In genomic region chr7:21938463-21938862, GRCh38 we compare ENCODE assay signal across 22 cellular contexts. TPM values are rescaled to one million over a fixed set of nuclear protein-coding genes. Genes with fewer than 3 reads are reported as not detected.
DNase-seq lines count a peak whose midpoint lies in the region; ATAC-seq, FAIRE-seq and TF ChIP-seq lines count a peak whose summit lies in the region.
"Had no signal": no experiment of that assay in that cellular context is flagged by ENCODE, and none has a peak within 500 bp of the region (broad histone marks: within the 10 kb centered on the region; RNA-seq: fewer than 3 reads in every experiment).

No MANE protein-coding gene starts in this region.

- H4K20me1 ChIP-seq in osteoblast (ENCODE audit: insufficient read depth, low read length): no peaks in the 10 kb centered on the region

- peaks cover 44% of the 10 kb centered on the region for H3K36me3 Mint-ChIP-seq in activated naive CD4-positive, alpha-beta T cell treated with anti-CD3 and anti-CD28 coated beads for 36 hours (ENCODE audit: low read depth)
- H3K36me3 Mint-ChIP-seq in activated T-helper 1 cell treated with anti-CD3 and anti-CD28 coated beads, Interleukin-12 subunit alpha, Interleukin-12 subunit beta, Interleukin-2, Interleukin-4 antibody, amounts not matched to agents 30 ng/mL and 10 ng/mL and 1 ng/mL, durations not matched to agents 14 hours and 24 hours and 36 hours (ENCODE audit: low read depth): peaks cover 37% of the 10 kb centered on the region
- no peaks in the 10 kb centered on the region for H3K36me3 Mint-ChIP-seq in Calu3 (ENCODE audit: insufficient read depth, unreplicated experiment)

- H3K27me3 ChIP-seq in neutrophil: no peaks in the 10 kb centered on the region
- no peaks in the 10 kb centered on the region for H3K27me3 ChIP-seq in osteoblast (ENCODE audit: insufficient read depth, low read length)
- no peaks in the 10 kb centered on the region for H3K27me3 ChIP-seq in pancreas
- H3K27me3 ChIP-seq: foreskin keratinocyte, testis had no signal

- H3K4me3 ChIP-seq in neutrophil (ENCODE audit: low read depth in 1 of 2, low read length in 1 of 2) (no peak overlapping the region), osteoblast (ENCODE audit: insufficient read depth, low read length) (no peak overlapping the region), pancreas (no peak overlapping the region)
- H3K4me3 ChIP-seq: dorsolateral prefrontal cortex, prostate gland, testis had no signal

- peaks cover 7% of the 10 kb centered on the region for H3K9me3 Mint-ChIP-seq in activated naive CD4-positive, alpha-beta T cell treated with anti-CD3 and anti-CD28 coated beads for 36 hours
- peaks cover 22% of the 10 kb centered on the region for H3K9me3 Mint-ChIP-seq in activated T-helper 1 cell treated with anti-CD3 and anti-CD28 coated beads, Interleukin-12 subunit alpha, Interleukin-12 subunit beta, Interleukin-2, Interleukin-4 antibody, amounts not matched to agents 30 ng/mL and 10 ng/mL and 1 ng/mL, durations not matched to agents 14 hours and 24 hours and 36 hours
- H3K9me3 Mint-ChIP-seq in Calu3 (ENCODE audit: low read depth, unreplicated experiment): peaks cover 2% of the 10 kb centered on the region

- CTCF ChIA-PET in activated naive CD4-positive, alpha-beta T cell treated with anti-CD3 and anti-CD28 coated beads for 36 hours (lab: Charles Lee): interaction anchor here (1.4 kb wide), 1 partner anchor 15 kb away, joined by 4 read pairs; no protein-coding TSS in a partner anchor
- CTCF ChIA-PET in Calu3 (lab: Charles Lee): no interaction called here

- H3K4me1 Mint-ChIP-seq in activated naive CD4-positive, alpha-beta T cell treated with anti-CD3 and anti-CD28 coated beads for 36 hours (ENCODE audit: low read depth): peaks cover 69% of the 10 kb centered on the region
- H3K4me1 Mint-ChIP-seq in activated T-helper 1 cell treated with anti-CD3 and anti-CD28 coated beads, Interleukin-12 subunit alpha, Interleukin-12 subunit beta, Interleukin-2, Interleukin-4 antibody, amounts not matched to agents 30 ng/mL and 10 ng/mL and 1 ng/mL, durations not matched to agents 14 hours and 24 hours and 36 hours (ENCODE audit: low read depth): peaks cover 65% of the 10 kb centered on the region
- H3K4me1 Mint-ChIP-seq in Calu3 (ENCODE audit: low read depth, unreplicated experiment): peaks cover 40% of the 10 kb centered on the region

- H2AFZ ChIP-seq in osteoblast (ENCODE audit: low read length): no peak overlapping the region

- H3K36me3 ChIP-seq in neutrophil (no peaks in the 10 kb centered on the region), osteoblast (ENCODE audit: insufficient read depth, low read length) (no peaks in the 10 kb centered on the region), pancreas (no peaks in the 10 kb centered on the region)
- H3K36me3 ChIP-seq: prostate gland had no signal

- WGBS in pancreas, 2 donors: 80 to 89% methylated on average over 2 of the region's 2 CpGs

- peak; percentile 37 for FAIRE-seq in GM19239 (lab: Jason Lieb, UNC)
- no peak for FAIRE-seq in pancreas (lab: Jason Lieb, UNC)
- FAIRE-seq: kidney, small intestine had no signal

- BruUV-seq in Calu3 (replicated peaks; lab: Mats Ljungman, UMichigan): no TSS peak

- TF ChIP-seq CTCF in neutrophil (IDR thresholded peaks at IDR 0.05) (no peak), osteoblast (IDR thresholded peaks at IDR 0.05; ENCODE audit: extremely low read depth, low read depth, low read length) (no peak), Calu3 (IDR thresholded peaks at IDR 0.05; ENCODE audit: unreplicated experiment) (no peak), pancreas (IDR thresholded peaks at IDR 0.05) (no peak)

- H3K4me1 ChIP-seq in neutrophil (ENCODE audit: control insufficient read depth in 1 of 2, insufficient read depth in 1 of 2, low read depth in 1 of 2, low read length in 1 of 2): peaks cover 78 to 91% of the 10 kb centered on the region in 2 experiments
- peaks cover 20% of the 10 kb centered on the region for H3K4me1 ChIP-seq in osteoblast (ENCODE audit: insufficient read depth, low read length)
- peaks cover 0 to 9% (median 6%) of the 10 kb centered on the region in 3 donors for H3K4me1 ChIP-seq in pancreas
- H3K4me1 ChIP-seq: prostate gland, testis had no signal

- no peak for DNase-seq in activated naive CD4-positive, alpha-beta T cell treated with anti-CD3 and anti-CD28 coated beads for 36 hours
- no peak for DNase-seq in activated naive CD4-positive, alpha-beta T cell treated with Interleukin-2 at 50 U/mL for 16 hours
- no peak for DNase-seq in GM19239 (ENCODE audit: insufficient read length, low spot score)
- DNase-seq in activated T-helper 1 cell treated with anti-CD3 and anti-CD28 coated beads, Interleukin-12 subunit alpha, Interleukin-12 subunit beta, Interleukin-2, Interleukin-4 antibody, amounts not matched to agents 30 ng/mL and 10 ng/mL and 1 ng/mL, durations not matched to agents 14 hours and 24 hours and 36 hours (ENCODE audit: low spot score): no peak
- no peak for DNase-seq in osteoblast (ENCODE audit: insufficient read length, low spot score, missing footprints)
- no peak for DNase-seq in Calu3
- no peak for DNase-seq in pancreas
- DNase-seq: activated CD4-positive, alpha-beta T cell treated with anti-CD3 and anti-CD28 coated beads for 4 hours; central memory CD4-positive, alpha-beta T cell; dorsolateral prefrontal cortex; foreskin keratinocyte; IMR-90; kidney; nephron progenitor cell; small intestine; T1000; testis had no signal

- intact Hi-C loops in activated naive CD4-positive, alpha-beta T cell treated with anti-CD3 and anti-CD28 coated beads for 36 hours (cut with micrococcal nuclease): loop anchor here (2.0 to 10.0 kb wide), 3 partner anchors 62 to 1436 kb away; no protein-coding TSS in a partner anchor
- intact Hi-C loops in activated T-helper 1 cell treated with anti-CD3 and anti-CD28 coated beads, Interleukin-12 subunit alpha, Interleukin-12 subunit beta, Interleukin-2, Interleukin-4 antibody, amounts not matched to agents 30 ng/mL and 10 ng/mL and 1 ng/mL, durations not matched to agents 14 hours and 24 hours and 36 hours (cut with micrococcal nuclease): loop anchor here (2.0 to 5.0 kb wide), 5 partner anchors 396 to 1658 kb away; partner anchors contain the start of genes DNAH11 and TOMM7
- intact Hi-C loops in Calu3 (cut with micrococcal nuclease; ENCODE audit: unreplicated experiment): no loop called here
- intact Hi-C loops in pancreas (cut with DNase I): no loop called here

- peaks cover 76% of the 10 kb centered on the region for H3K79me2 ChIP-seq in osteoblast (ENCODE audit: insufficient read depth, low read length)

- no peak overlapping the region for H3K4me3 Mint-ChIP-seq in activated naive CD4-positive, alpha-beta T cell treated with anti-CD3 and anti-CD28 coated beads for 36 hours
- H3K4me3 Mint-ChIP-seq in activated T-helper 1 cell treated with anti-CD3 and anti-CD28 coated beads, Interleukin-12 subunit alpha, Interleukin-12 subunit beta, Interleukin-2, Interleukin-4 antibody, amounts not matched to agents 30 ng/mL and 10 ng/mL and 1 ng/mL, durations not matched to agents 14 hours and 24 hours and 36 hours: peak overlapping the region; percentile 32
- H3K4me3 Mint-ChIP-seq in Calu3 (ENCODE audit: low read depth, unreplicated experiment): no peak overlapping the region
- H3K4me3 Mint-ChIP-seq: nephron progenitor cell had no signal

- H3K4me2 ChIP-seq in osteoblast (ENCODE audit: insufficient read depth, low read length): no peak overlapping the region

- H3K27ac ChIP-seq in neutrophil: peak overlapping the region; percentile 54
- H3K27ac ChIP-seq in osteoblast (ENCODE audit: low read depth, low read length): no peak overlapping the region
- no peak overlapping the region for H3K27ac ChIP-seq in pancreas
- H3K27ac ChIP-seq: dorsolateral prefrontal cortex, foreskin keratinocyte, HL-60, prostate gland, testis had no signal

- no peak for ATAC-seq in pancreas
- ATAC-seq: foreskin keratinocyte, HCT116, SK-N-SH treated with all-trans-retinoic acid at 6 μM for 48 hours had no signal

- H3K27me3 Mint-ChIP-seq in activated naive CD4-positive, alpha-beta T cell treated with anti-CD3 and anti-CD28 coated beads for 36 hours (ENCODE audit: low read depth): no peaks in the 10 kb centered on the region
- H3K27me3 Mint-ChIP-seq in activated T-helper 1 cell treated with anti-CD3 and anti-CD28 coated beads, Interleukin-12 subunit alpha, Interleukin-12 subunit beta, Interleukin-2, Interleukin-4 antibody, amounts not matched to agents 30 ng/mL and 10 ng/mL and 1 ng/mL, durations not matched to agents 14 hours and 24 hours and 36 hours (ENCODE audit: insufficient read depth): no peaks in the 10 kb centered on the region
- H3K27me3 Mint-ChIP-seq in Calu3 (ENCODE audit: unreplicated experiment): no peaks in the 10 kb centered on the region

- H3K9me3 ChIP-seq in neutrophil: no peaks in the 10 kb centered on the region
- H3K9me3 ChIP-seq in osteoblast (ENCODE audit: low read depth, low read length): no peaks in the 10 kb centered on the region
- H3K9me3 ChIP-seq in pancreas: no peaks in the 10 kb centered on the region
- H3K9me3 ChIP-seq: prostate gland, testis had no signal

- H3K27ac Mint-ChIP-seq in activated naive CD4-positive, alpha-beta T cell treated with anti-CD3 and anti-CD28 coated beads for 36 hours: peak overlapping the region; percentile 77
- peak overlapping the region; percentile 92 for H3K27ac Mint-ChIP-seq in activated T-helper 1 cell treated with anti-CD3 and anti-CD28 coated beads, Interleukin-12 subunit alpha, Interleukin-12 subunit beta, Interleukin-2, Interleukin-4 antibody, amounts not matched to agents 30 ng/mL and 10 ng/mL and 1 ng/mL, durations not matched to agents 14 hours and 24 hours and 36 hours
- H3K27ac Mint-ChIP-seq in Calu3 (ENCODE audit: unreplicated experiment): no peak overlapping the region
- H3K27ac Mint-ChIP-seq: nephron progenitor cell had no signal

RNA-seq across cellular contexts. Expression of gene CDCA7L, which starts 7.2 kb away (rescaled TPM):
- 100 to 1,000 TPM; 101 to 103 TPM for total RNA-seq in activated naive CD4-positive, alpha-beta T cell treated with anti-CD3 and anti-CD28 coated beads for 36 hours
- total RNA-seq in activated T-helper 1 cell treated with anti-CD3 and anti-CD28 coated beads, Interleukin-12 subunit alpha, Interleukin-12 subunit beta, Interleukin-2, Interleukin-4 antibody, amounts not matched to agents 30 ng/mL and 10 ng/mL and 1 ng/mL, durations not matched to agents 14 hours and 24 hours and 36 hours: 102 and 113 TPM in 2 replicates
- total RNA-seq in osteoblast (30.0 and 35.1 TPM in 2 replicates), Calu3 (2022) (71.8 and 76.3 TPM in 2 replicates), pancreas (10 to 100 TPM; 18.1 to 27.2 (median 22.3) TPM)
- polyA plus RNA-seq in pancreas: 1 to 10 TPM; 6.7 to 6.8 TPM

Comparison
In these comparisons a context has a peak if more than half of its experiments do, and no peak if none do; other contexts are left out.
1. intact Hi-C loops: an anchor here in activated naive CD4-positive, alpha-beta T cell treated with anti-CD3 and anti-CD28 coated beads for 36 hours (2.0 to 10.0 kb wide) and activated T-helper 1 cell treated with anti-CD3 and anti-CD28 coated beads, Interleukin-12 subunit alpha, Interleukin-12 subunit beta, Interleukin-2, Interleukin-4 antibody, amounts not matched to agents 30 ng/mL and 10 ng/mL and 1 ng/mL, durations not matched to agents 14 hours and 24 hours and 36 hours (2.0 to 5.0 kb wide); none called in Calu3 and pancreas.